ENCODE assay signal across 21 cellular contexts in genomic region chrX:31147175-31147574, GRCh38.
"Had no signal": no experiment of that assay in that cellular context is flagged by ENCODE, and none has a peak within 500 bp of the region (broad histone marks: within the 10 kb centered on the region; RNA-seq: fewer than 3 reads in every experiment).

No MANE protein-coding gene starts in this region.

- H3K27ac ChIP-seq: coronary artery, dorsolateral prefrontal cortex, esophagus muscularis mucosa, foreskin keratinocyte, gastroesophageal sphincter, heart right ventricle, left ventricle myocardium inferior, lower lobe of right lung had no signal

- DNase-seq: dermis blood vessel endothelial cell; dorsolateral prefrontal cortex; effector CD4-positive, alpha-beta T cell; effector memory CD4-positive, alpha-beta T cell; foreskin keratinocyte; heart right ventricle; hippocampal formation; kidney glomerular epithelial cell; left colon; left ventricle myocardium inferior; lower lobe of right lung; mesendoderm; midbrain had no signal

- ATAC-seq: foreskin keratinocyte, gastroesophageal sphincter, left colon, left lobe of liver, lower lobe of right lung had no signal

- H3K4me3 ChIP-seq: coronary artery, dorsolateral prefrontal cortex, esophagus muscularis mucosa, gastroesophageal sphincter, heart right ventricle, left ventricle myocardium inferior, lower lobe of right lung had no signal

- H3K4me1 ChIP-seq: esophagus muscularis mucosa, foreskin keratinocyte, gastroesophageal sphincter, heart right ventricle, left ventricle myocardium inferior, lower lobe of right lung had no signal

- FAIRE-seq: endothelial cell of umbilical vein, frontal cortex, islet of Langerhans, keratinocyte had no signal

- H3K36me3 ChIP-seq: lower lobe of right lung had no signal

- H3K27me3 ChIP-seq: esophagus muscularis mucosa, foreskin keratinocyte, gastroesophageal sphincter, heart right ventricle had no signal

- H3K9me3 ChIP-seq: esophagus muscularis mucosa, gastroesophageal sphincter, heart right ventricle, left ventricle myocardium inferior, lower lobe of right lung had no signal
